In the genomic region with DNA sequence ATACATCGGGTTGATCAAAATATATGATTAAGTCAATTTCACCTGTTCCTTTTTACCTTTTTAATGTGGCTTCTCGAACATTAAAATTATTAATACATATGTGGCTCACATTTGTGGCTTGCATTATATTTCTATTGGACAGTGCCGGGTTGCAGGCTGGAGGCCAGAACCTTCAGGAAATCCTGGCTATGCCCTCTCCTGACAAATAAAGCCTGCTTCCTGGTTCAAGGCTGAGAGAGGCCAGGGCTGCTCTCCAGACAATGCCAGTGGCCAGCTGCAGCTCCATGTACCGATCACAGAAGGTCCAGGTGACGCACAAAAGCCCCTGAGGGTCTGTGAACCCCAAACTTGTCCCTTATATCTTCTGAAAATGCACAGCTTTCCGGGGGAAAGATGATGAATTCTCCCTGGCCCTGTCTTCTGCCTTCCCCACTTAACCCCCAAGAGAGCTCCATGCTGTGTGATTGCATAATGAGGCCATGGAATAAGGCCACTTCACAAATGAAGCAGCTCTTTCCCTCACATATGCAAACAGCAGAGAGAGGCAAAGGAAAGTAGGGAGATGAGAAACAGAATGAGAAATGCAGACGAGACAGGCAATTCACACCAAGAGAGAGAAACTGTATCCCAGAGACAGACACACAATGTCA, we compare ENCODE assay signal across 12 cellular contexts.
A peak's percentile ranks its signal among the peaks of the same experiment; 100 is the strongest.
DNase-seq lines count a peak whose midpoint lies in the region; ATAC-seq and TF ChIP-seq lines count a peak whose summit lies in the region.
"Had no signal": no experiment of that assay in that cellular context is flagged by ENCODE, and none has a peak within 500 bp of the region (broad histone marks: within the 10 kb centered on the region; RNA-seq: fewer than 3 reads in every experiment).

No MANE protein-coding gene starts in this region.

- no peak for TF ChIP-seq CTCF in Loucy (conservative IDR thresholded peaks at IDR 0.05; ENCODE audit: low read length)
- no peak for TF ChIP-seq CTCF in upper lobe of left lung (IDR thresholded peaks at IDR 0.05)

- peaks cover 52% of the 10 kb centered on the region for H3K4me1 Mint-ChIP-seq in activated CD4-positive, alpha-beta T cell treated with anti-CD3 and anti-CD28 coated beads, Interleukin-2, amount 10 ng/mL, durations not matched to agents 24 days and 14 days
- peaks cover 87% of the 10 kb centered on the region for H3K4me1 Mint-ChIP-seq in activated naive CD8-positive, alpha-beta T cell treated with anti-CD3 and anti-CD28 coated beads, Interleukin-2, amount 50 U/mL, for 24 hours

- H3K9me2 ChIP-seq in Loucy (replicated peaks; ENCODE audit: low read depth, low read length) = no peaks in the 10 kb centered on the region

- no peak for DNase-seq in activated CD4-positive, alpha-beta T cell treated with anti-CD3 and anti-CD28 coated beads, Interleukin-2, amount 10 ng/mL, durations not matched to agents 24 days and 14 days
- DNase-seq in activated CD4-positive, alpha-beta T cell treated with anti-CD3 and anti-CD28 coated beads for 4 hours = no peak
- DNase-seq in activated naive CD8-positive, alpha-beta T cell treated with anti-CD3 and anti-CD28 coated beads, Interleukin-2, amount 50 U/mL, for 24 hours = no peak
- DNase-seq in sciatic nerve (ENCODE audit: low spot score) (no peak), upper lobe of left lung (no peak), glomerular visceral epithelial cell (ENCODE audit: extremely low spot score) (no peak)
- DNase-seq: amniotic stem cell, uterus had no signal

- no peak for TF ChIP-seq POLR2A in upper lobe of left lung (IDR thresholded peaks at IDR 0.05)

- H4K20me1 ChIP-seq in Loucy (ENCODE audit: insufficient read depth, low read length, poor library complexity, severe bottlenecking) = no peaks in the 10 kb centered on the region

- H3F3A ChIP-seq in Loucy (ENCODE audit: low read depth) = peaks cover 11% of the 10 kb centered on the region; the same call in 1 of the 2 replicates

- peak overlapping the region; percentile 93 for H3K9ac ChIP-seq in Loucy (ENCODE audit: low read depth, low read length, poor library complexity, severe bottlenecking)
- H3K9ac ChIP-seq: parathyroid adenoma had no signal

- intact Hi-C loops in activated CD4-positive, alpha-beta T cell treated with anti-CD3 and anti-CD28 coated beads, Interleukin-2, amount 10 ng/mL, durations not matched to agents 24 days and 14 days (cut with micrococcal nuclease) = loop anchor here (5.0 to 10.0 kb wide), 5 partner anchors 124 to 1052 kb away; partner anchors contain the start of gene MID1IP1
- intact Hi-C loops in sciatic nerve (cut with DNase I) = no loop called here

- no peak for TF ChIP-seq EP300 in upper lobe of left lung (IDR thresholded peaks at IDR 0.05)

- H3K27ac Mint-ChIP-seq in activated CD4-positive, alpha-beta T cell treated with anti-CD3 and anti-CD28 coated beads, Interleukin-2, amount 10 ng/mL, durations not matched to agents 24 days and 14 days = peak overlapping the region; percentile 79
- peak overlapping the region; percentile 76 for H3K27ac Mint-ChIP-seq in activated naive CD8-positive, alpha-beta T cell treated with anti-CD3 and anti-CD28 coated beads, Interleukin-2, amount 50 U/mL, for 24 hours
- H3K27ac Mint-ChIP-seq: GM23338 had no signal

- H3K4me3 ChIP-seq in Loucy (ENCODE audit: low read length, poor library complexity, severe bottlenecking) (no peak overlapping the region), upper lobe of left lung (no peak overlapping the region)
- H3K4me3 ChIP-seq: GM23338, uterus had no signal

- H3K27me3 ChIP-seq in Loucy (ENCODE audit: insufficient read depth, low read length, poor library complexity, severe bottlenecking) = no peaks in the 10 kb centered on the region
- H3K27me3 ChIP-seq in upper lobe of left lung = no peaks in the 10 kb centered on the region
- H3K27me3 ChIP-seq: uterus had no signal

- H3K36me3 ChIP-seq in Loucy (ENCODE audit: insufficient read depth, low read length) (no peaks in the 10 kb centered on the region), upper lobe of left lung (no peaks in the 10 kb centered on the region)
- H3K36me3 ChIP-seq: uterus had no signal

- no peaks in the 10 kb centered on the region for H3K9me3 Mint-ChIP-seq in activated CD4-positive, alpha-beta T cell treated with anti-CD3 and anti-CD28 coated beads, Interleukin-2, amount 10 ng/mL, durations not matched to agents 24 days and 14 days
- no peaks in the 10 kb centered on the region for H3K9me3 Mint-ChIP-seq in activated naive CD8-positive, alpha-beta T cell treated with anti-CD3 and anti-CD28 coated beads, Interleukin-2, amount 50 U/mL, for 24 hours
- H3K9me3 Mint-ChIP-seq: GM23338 had no signal

- ATAC-seq in activated naive CD8-positive, alpha-beta T cell treated with anti-CD3 and anti-CD28 coated beads, Interleukin-2, amount 50 U/mL, for 24 hours = no peak
- peak; percentile 46 for ATAC-seq in sciatic nerve
- no peak for ATAC-seq in upper lobe of left lung (ENCODE audit: low FRiP score in 2 of 2)
- ATAC-seq in HG03025 (IDR thresholded peaks at IDR 0.05; ENCODE audit: low FRiP score, unreplicated experiment) = no peak

- peaks cover 30% of the 10 kb centered on the region for H3K79me2 ChIP-seq in Loucy (ENCODE audit: insufficient read depth, low read length)
- H3K79me2 ChIP-seq: parathyroid adenoma had no signal

- 54 to 59% methylated on average over 7 of the region's 7 CpGs for WGBS in upper lobe of left lung, 2 donors

- no peaks in the 10 kb centered on the region for H3K27me3 Mint-ChIP-seq in activated CD4-positive, alpha-beta T cell treated with anti-CD3 and anti-CD28 coated beads, Interleukin-2, amount 10 ng/mL, durations not matched to agents 24 days and 14 days
- H3K27me3 Mint-ChIP-seq in activated naive CD8-positive, alpha-beta T cell treated with anti-CD3 and anti-CD28 coated beads, Interleukin-2, amount 50 U/mL, for 24 hours = peaks cover 2% of the 10 kb centered on the region

- H3K4me3 Mint-ChIP-seq in activated CD4-positive, alpha-beta T cell treated with anti-CD3 and anti-CD28 coated beads, Interleukin-2, amount 10 ng/mL, durations not matched to agents 24 days and 14 days = peak overlapping the region; percentile 54
- H3K4me3 Mint-ChIP-seq in activated naive CD8-positive, alpha-beta T cell treated with anti-CD3 and anti-CD28 coated beads, Interleukin-2, amount 50 U/mL, for 24 hours = no peak overlapping the region
- H3K4me3 Mint-ChIP-seq: GM23338 had no signal

- H3K36me3 Mint-ChIP-seq in activated CD4-positive, alpha-beta T cell treated with anti-CD3 and anti-CD28 coated beads, Interleukin-2, amount 10 ng/mL, durations not matched to agents 24 days and 14 days (ENCODE audit: low read depth) = peaks cover 5% of the 10 kb centered on the region
- H3K36me3 Mint-ChIP-seq in activated naive CD8-positive, alpha-beta T cell treated with anti-CD3 and anti-CD28 coated beads, Interleukin-2, amount 50 U/mL, for 24 hours (ENCODE audit: low read depth) = no peaks in the 10 kb centered on the region

- H3K4me1 ChIP-seq in Loucy (ENCODE audit: insufficient read depth, low read length, poor library complexity, severe bottlenecking) = peaks cover 81% of the 10 kb centered on the region
- H3K4me1 ChIP-seq in upper lobe of left lung = peaks cover 12 to 34% (median 23%) of the 10 kb centered on the region in 4 donors
- H3K4me1 ChIP-seq: parathyroid adenoma, uterus had no signal

- H2AFZ ChIP-seq in Loucy (ENCODE audit: low read length) = no peak overlapping the region
- H2AFZ ChIP-seq: GM23338, parathyroid adenoma had no signal

- H3K27ac ChIP-seq in upper lobe of left lung = peak overlapping the region in 2 of 4 donors; percentile 44 to 60
- H3K27ac ChIP-seq: parathyroid adenoma, uterus had no signal

- no peaks in the 10 kb centered on the region for H3K9me3 ChIP-seq in Loucy (ENCODE audit: insufficient read depth, low read depth, low read length)
- no peaks in the 10 kb centered on the region for H3K9me3 ChIP-seq in upper lobe of left lung
- H3K9me3 ChIP-seq: uterus had no signal

- peak overlapping the region; percentile 92 for H3K4me2 ChIP-seq in Loucy (ENCODE audit: low read depth, low read length, poor library complexity, severe bottlenecking)
- H3K4me2 ChIP-seq: GM23338 had no signal
